Comparison of ENCODE assay signal across 14 cellular contexts in the genomic region with DNA sequence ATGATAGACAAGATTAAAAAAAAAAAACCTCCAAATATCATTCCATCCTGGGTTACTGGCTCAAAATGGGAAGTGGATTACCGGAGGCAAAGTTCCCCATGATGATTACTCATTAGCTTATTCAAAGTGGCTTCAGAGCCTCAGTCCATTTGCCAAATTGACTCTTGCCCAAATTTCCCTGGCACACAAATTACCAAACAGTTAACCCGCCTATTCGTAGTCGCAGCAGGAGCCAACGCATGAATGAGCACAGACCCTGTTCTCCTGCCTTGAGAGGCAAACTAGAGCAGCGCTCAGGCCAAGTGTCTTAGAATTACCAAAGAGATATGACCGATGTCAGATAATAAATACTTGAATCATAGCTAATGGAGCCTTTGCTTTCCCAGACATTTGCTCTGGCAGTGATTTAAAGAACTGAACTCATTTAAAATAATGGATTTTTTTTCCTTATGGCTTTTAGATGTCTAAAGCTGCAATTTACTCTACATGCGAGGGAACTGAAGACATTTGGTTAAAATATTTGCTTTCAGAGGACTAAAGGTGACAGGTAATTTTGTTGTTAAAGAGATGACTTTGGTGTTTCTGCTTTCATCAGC.
DNase-seq lines count a peak whose midpoint lies in the region; ATAC-seq, FAIRE-seq and TF ChIP-seq lines count a peak whose summit lies in the region.
"Had no signal": no experiment of that assay in that cellular context is flagged by ENCODE, and none has a peak within 500 bp of the region (broad histone marks: within the 10 kb centered on the region; RNA-seq: fewer than 3 reads in every experiment).

No MANE protein-coding gene starts in this region.

- peak overlapping the region; percentile 14 for H3K27ac ChIP-seq in astrocyte (ENCODE audit: low read depth, low read length)
- H3K27ac ChIP-seq in right atrium auricular region, result peak overlapping the region; percentile 24 to 62
- H3K27ac ChIP-seq in substantia nigra (ENCODE audit: low read depth, low read length, poor library complexity, severe bottlenecking), result no peak overlapping the region
- no peak overlapping the region for H3K27ac ChIP-seq in vagina
- H3K27ac ChIP-seq: upper lobe of right lung had no signal

- TF ChIP-seq POLR2A in vagina (IDR thresholded peaks at IDR 0.05), result no peak

- H3K36me3 ChIP-seq in astrocyte (ENCODE audit: insufficient read depth, low read length), result no peaks in the 10 kb centered on the region
- H3K36me3 ChIP-seq in right atrium auricular region, result no peaks in the 10 kb centered on the region
- H3K36me3 ChIP-seq in vagina, result peaks cover 0 to 5% of the 10 kb centered on the region in 2 donors
- H3K36me3 ChIP-seq: upper lobe of right lung had no signal

- no peak overlapping the region for H3K4me3 Mint-ChIP-seq in astrocyte (ENCODE audit: unreplicated experiment)
- H3K4me3 Mint-ChIP-seq in glutamatergic neuron (ENCODE audit: unreplicated experiment), result no peak overlapping the region

- no peaks in the 10 kb centered on the region for H4K20me1 ChIP-seq in astrocyte (ENCODE audit: insufficient read depth, low read length)

- intact Hi-C loops in vagina (cut with DNase I), result no loop called here

- H3K36me3 Mint-ChIP-seq in astrocyte (ENCODE audit: low read depth, unreplicated experiment) (no peaks in the 10 kb centered on the region), glutamatergic neuron (ENCODE audit: unreplicated experiment) (no peaks in the 10 kb centered on the region)

- FAIRE-seq in astrocyte (lab: Jason Lieb, UNC), result no peak
- FAIRE-seq: GM19239 had no signal

- peaks cover 29% of the 10 kb centered on the region for H3K4me1 ChIP-seq in astrocyte (ENCODE audit: insufficient read depth, low read length)
- H3K4me1 ChIP-seq in right atrium auricular region, result peaks cover 0 to 45% of the 10 kb centered on the region in 2 donors
- peaks cover 7% of the 10 kb centered on the region for H3K4me1 ChIP-seq in vagina
- H3K4me1 ChIP-seq: upper lobe of right lung had no signal

- H3K4me3 ChIP-seq in astrocyte (ENCODE audit: insufficient read depth, low read depth, low read length) (no peak overlapping the region), right atrium auricular region (no peak overlapping the region), vagina (no peak overlapping the region)
- H3K4me3 ChIP-seq: upper lobe of right lung had no signal

- H2AFZ ChIP-seq in astrocyte (ENCODE audit: low read depth, low read length), result no peak overlapping the region

- H3K9ac ChIP-seq in astrocyte (ENCODE audit: low read length), result no peak overlapping the region

- peak overlapping the region; percentile 41 for H3K4me2 ChIP-seq in astrocyte (ENCODE audit: low read length)

- H3K9me3 Mint-ChIP-seq in astrocyte (ENCODE audit: unreplicated experiment), result no peaks in the 10 kb centered on the region
- H3K9me3 Mint-ChIP-seq in glutamatergic neuron (ENCODE audit: unreplicated experiment), result no peaks in the 10 kb centered on the region

- ATAC-seq in GM18907 (IDR thresholded peaks at IDR 0.05; ENCODE audit: unreplicated experiment), result no peak
- ATAC-seq: upper lobe of right lung had no signal

- peaks cover 17% of the 10 kb centered on the region for H3K4me1 Mint-ChIP-seq in astrocyte (ENCODE audit: low read depth, unreplicated experiment)
- peaks cover 17% of the 10 kb centered on the region for H3K4me1 Mint-ChIP-seq in glutamatergic neuron (ENCODE audit: low read depth, unreplicated experiment)

- H3K9me3 ChIP-seq in astrocyte (ENCODE audit: insufficient read depth, low read depth, low read length) (no peaks in the 10 kb centered on the region), right atrium auricular region (no peaks in the 10 kb centered on the region), vagina (no peaks in the 10 kb centered on the region)
- H3K9me3 ChIP-seq: upper lobe of right lung had no signal

- no peaks in the 10 kb centered on the region for H3K27me3 ChIP-seq in astrocyte (ENCODE audit: insufficient read depth, low read length)
- H3K27me3 ChIP-seq in right atrium auricular region, result no peaks in the 10 kb centered on the region
- no peaks in the 10 kb centered on the region for H3K27me3 ChIP-seq in vagina
- H3K27me3 ChIP-seq: upper lobe of right lung had no signal

- TF ChIP-seq CTCF in astrocyte (IDR thresholded peaks at IDR 0.05; ENCODE audit: insufficient read depth, low read depth, low read length) (no peak), right atrium auricular region (IDR thresholded peaks at IDR 0.05) (no peak), vagina (IDR thresholded peaks at IDR 0.05) (no peak), glutamatergic neuron (IDR thresholded peaks at IDR 0.05; ENCODE audit: partially characterized antibody, unreplicated experiment) (no peak)

- no peaks in the 10 kb centered on the region for H3K79me2 ChIP-seq in astrocyte (ENCODE audit: insufficient read depth, low read length)

- H3K27ac Mint-ChIP-seq in astrocyte (ENCODE audit: unreplicated experiment), result no peak overlapping the region
- H3K27ac Mint-ChIP-seq in glutamatergic neuron (ENCODE audit: unreplicated experiment), result no peak overlapping the region

- H3K27me3 Mint-ChIP-seq in astrocyte (ENCODE audit: low read depth, unreplicated experiment), result no peaks in the 10 kb centered on the region
- no peaks in the 10 kb centered on the region for H3K27me3 Mint-ChIP-seq in glutamatergic neuron (ENCODE audit: unreplicated experiment)

- peak; percentile 78 to 95 (median 91) for DNase-seq in NCI-H1417 (lab: John Stamatoyannopoulos, UW)
- DNase-seq in astrocyte (ENCODE audit: low read depth), result peak; percentile 86
- peak; percentile 83 for DNase-seq in right atrium auricular region (ENCODE audit: low spot score)
- DNase-seq in substantia nigra (lab: John Stamatoyannopoulos, UW), result peak in 25 of 49 donors; percentile 16 to 86 (median 54)
- DNase-seq in vagina (ENCODE audit: extremely low spot score in 2 of 2), result no peak
- no peak for DNase-seq in glutamatergic neuron
- no peak for DNase-seq in NK-92 treated with Interleukin-12 subunit alpha and Interleukin-12 subunit beta, amount 100 ng/mL, for 24 hours (lab: John Stamatoyannopoulos, UW)
- DNase-seq: activated T-cell treated with anti-CD3 and anti-CD28 coated beads, Interleukin-2, amount 50 U/mL, for 48 hours; effector CD8-positive, alpha-beta T cell; mesendoderm; T-helper 2 cell; upper lobe of right lung had no signal

Comparison
In these comparisons a context has a peak if more than half of its experiments do, and no peak if none do; other contexts are left out.
1. DNase-seq: peak in NCI-H1417 (3 of 3), astrocyte (single experiment), right atrium auricular region (single experiment) and substantia nigra (25 of 49); none in vagina (0 of 2), glutamatergic neuron (single experiment) and NK-92 treated with Interleukin-12 subunit alpha and Interleukin-12 subunit beta, amount 100 ng/mL, for 24 hours (single experiment).
2. H3K27ac ChIP-seq: peak in astrocyte (single experiment) and right atrium auricular region (2 of 2); none in substantia nigra (single experiment) and vagina (single experiment).